Comparison of ENCODE assay signal across 39 cellular contexts in genomic region chr5:12230659-12231058, GRCh38.
"Had no signal": no experiment of that assay in that cellular context is flagged by ENCODE, and none has a peak within 500 bp of the region (broad histone marks: within the 10 kb centered on the region; RNA-seq: fewer than 3 reads in every experiment).

No MANE protein-coding gene starts in this region.

- H3K9me3 Mint-ChIP-seq: activated naive CD4-positive, alpha-beta T cell treated with anti-CD3 and anti-CD28 coated beads, Interleukin-2, amount 50 U/mL, for 24 hours; activated T-cell treated with anti-CD3 and anti-CD28 coated beads, Interleukin-2, amount 50 U/mL, for 4 hours; activated T-helper 1 cell treated with anti-CD3 and anti-CD28 coated beads, Interleukin-12 subunit alpha, Interleukin-12 subunit beta, Interleukin-2, Interleukin-4 antibody, amounts not matched to agents 30 ng/mL and 10 ng/mL and 1 ng/mL, durations not matched to agents 14 hours and 24 hours and 36 hours had no signal

- DNase-seq: activated effector memory CD4-positive, alpha-beta T cell treated with anti-CD3 and anti-CD28 coated beads, Interleukin-2, amount 50 U/mL, for 16 hours; activated effector memory CD4-positive, alpha-beta T cell treated with Interleukin-2 at 50 U/mL for 16 hours; activated gamma-delta T cell; activated gamma-delta T cell treated with Interleukin-2 at 50 U/mL for 16 hours; activated naive CD4-positive, alpha-beta T cell; activated naive CD4-positive, alpha-beta T cell treated with anti-CD3 and anti-CD28 coated beads for 36 hours; activated naive CD4-positive, alpha-beta T cell treated with anti-CD3 and anti-CD28 coated beads, Interleukin-2, amount 10 ng/mL, durations not matched to agents 7 days and 5 days; activated naive CD4-positive, alpha-beta T cell treated with anti-CD3 and anti-CD28 coated beads, Interleukin-2, amount 50 U/mL, for 16 hours; activated naive CD4-positive, alpha-beta T cell treated with Interleukin-2 at 50 U/mL for 16 hours; activated naive CD8-positive, alpha-beta T cell treated with anti-CD3 and anti-CD28 coated beads for 36 hours; activated naive CD8-positive, alpha-beta T cell treated with anti-CD3 and anti-CD28 coated beads, Interleukin-2, amount 10 ng/mL, durations not matched to agents 7 days and 5 days; activated naive CD8-positive, alpha-beta T cell treated with anti-CD3 and anti-CD28 coated beads, Interleukin-2, amount 50 U/mL, for 24 hours; activated T-cell treated with anti-CD3 and anti-CD28 coated beads, Interleukin-2, amount 50 U/mL, for 24 hours; activated T-cell treated with anti-CD3 and anti-CD28 coated beads, Interleukin-2, amount 50 U/mL, for 4 hours; activated T-cell treated with anti-CD3 and anti-CD28 coated beads, Interleukin-2, amount 50 U/mL, for 48 hours; activated T-cell treated with anti-CD3 and anti-CD28 coated beads, Interleukin-2, amount 50 U/mL, for 72 hours; adrenal gland; amniotic stem cell; amygdala; anterior cingulate cortex; aorta; body of pancreas; brain microvascular endothelial cell; caudate nucleus; central memory CD4-positive, alpha-beta T cell; cerebellar nuclear complex had no signal

- H3K36me3 Mint-ChIP-seq: activated naive CD4-positive, alpha-beta T cell treated with anti-CD3 and anti-CD28 coated beads, Interleukin-2, amount 10 ng/mL, durations not matched to agents 7 days and 5 days; activated naive CD4-positive, alpha-beta T cell treated with anti-CD3 and anti-CD28 coated beads, Interleukin-2, amount 50 U/mL, for 24 hours; activated naive CD8-positive, alpha-beta T cell; activated naive CD8-positive, alpha-beta T cell treated with anti-CD3 and anti-CD28 coated beads for 36 hours; activated naive CD8-positive, alpha-beta T cell treated with anti-CD3 and anti-CD28 coated beads, Interleukin-2, amount 10 ng/mL, durations not matched to agents 7 days and 5 days; brain had no signal

- H3K27ac ChIP-seq: adrenal gland, ascending aorta, body of pancreas, brain microvascular endothelial cell, breast epithelium, cardiac muscle cell had no signal

- H3K4me1 Mint-ChIP-seq: activated naive CD4-positive, alpha-beta T cell treated with anti-CD3 and anti-CD28 coated beads, Interleukin-2, amount 10 ng/mL, durations not matched to agents 7 days and 5 days; activated naive CD4-positive, alpha-beta T cell treated with anti-CD3 and anti-CD28 coated beads, Interleukin-2, amount 50 U/mL, for 24 hours; activated naive CD8-positive, alpha-beta T cell treated with anti-CD3 and anti-CD28 coated beads for 36 hours; activated naive CD8-positive, alpha-beta T cell treated with anti-CD3 and anti-CD28 coated beads, Interleukin-2, amount 10 ng/mL, durations not matched to agents 7 days and 5 days; activated naive CD8-positive, alpha-beta T cell treated with anti-CD3 and anti-CD28 coated beads, Interleukin-2, amount 50 U/mL, for 24 hours; activated T-helper 17 cell treated with anti-CD3 and anti-CD28 coated beads, Interleukin-2, amount 50 U/mL, for 72 hours; brain; central memory CD8-positive, alpha-beta T cell had no signal

- H3K4me3 ChIP-seq: adrenal gland, ascending aorta, body of pancreas, breast epithelium, cardiac muscle cell had no signal

- H3K4me3 Mint-ChIP-seq: activated naive CD4-positive, alpha-beta T cell treated with anti-CD3 and anti-CD28 coated beads for 36 hours; activated naive CD4-positive, alpha-beta T cell treated with anti-CD3 and anti-CD28 coated beads, Interleukin-2, amount 10 ng/mL, durations not matched to agents 7 days and 5 days; activated naive CD4-positive, alpha-beta T cell treated with anti-CD3 and anti-CD28 coated beads, Interleukin-2, amount 50 U/mL, for 24 hours; activated naive CD8-positive, alpha-beta T cell; activated naive CD8-positive, alpha-beta T cell treated with anti-CD3 and anti-CD28 coated beads for 36 hours; activated naive CD8-positive, alpha-beta T cell treated with anti-CD3 and anti-CD28 coated beads, Interleukin-2, amount 10 ng/mL, durations not matched to agents 7 days and 5 days; activated naive CD8-positive, alpha-beta T cell treated with anti-CD3 and anti-CD28 coated beads, Interleukin-2, amount 50 U/mL, for 24 hours; activated T-cell treated with anti-CD3 and anti-CD28 coated beads, Interleukin-2, amount 50 U/mL, for 24 hours; activated T-cell treated with anti-CD3 and anti-CD28 coated beads, Interleukin-2, amount 50 U/mL, for 4 hours; activated T-cell treated with anti-CD3 and anti-CD28 coated beads, Interleukin-2, amount 50 U/mL, for 72 hours; activated T-helper 1 cell treated with anti-CD3 and anti-CD28 coated beads, Interleukin-12 subunit alpha, Interleukin-12 subunit beta, Interleukin-2, Interleukin-4 antibody, amounts not matched to agents 30 ng/mL and 10 ng/mL and 1 ng/mL, durations not matched to agents 14 hours and 24 hours and 36 hours; activated T-helper 17 cell treated with anti-CD3 and anti-CD28 coated beads, Interleukin-2, amount 50 U/mL, for 72 hours; brain; central memory CD8-positive, alpha-beta T cell had no signal

- ATAC-seq: activated naive CD4-positive, alpha-beta T cell treated with anti-CD3 and anti-CD28 coated beads, Interleukin-2, amount 50 U/mL, for 72 hours; activated naive CD8-positive, alpha-beta T cell treated with anti-CD3 and anti-CD28 coated beads, Interleukin-2, amount 50 U/mL, for 24 hours; activated T-cell treated with anti-CD3 and anti-CD28 coated beads, Interleukin-2, amount 50 U/mL, for 4 hours; activated T-cell treated with anti-CD3 and anti-CD28 coated beads, Interleukin-2, amount 50 U/mL, for 72 hours; activated T-helper 17 cell treated with anti-CD3 and anti-CD28 coated beads, Interleukin-2, amount 50 U/mL, for 72 hours; body of pancreas had no signal

- H3K4me1 ChIP-seq: adrenal gland, ascending aorta, body of pancreas, breast epithelium had no signal

- H3K9me3 ChIP-seq: adrenal gland, ascending aorta, body of pancreas, breast epithelium had no signal

- H3K27me3 ChIP-seq: adrenal gland, ascending aorta, body of pancreas, brain microvascular endothelial cell, breast epithelium, cardiac muscle cell had no signal

- H3K36me3 ChIP-seq: adrenal gland, ascending aorta, brain microvascular endothelial cell, breast epithelium, cardiac muscle cell had no signal

- H3K27ac Mint-ChIP-seq: activated naive CD4-positive, alpha-beta T cell treated with anti-CD3 and anti-CD28 coated beads for 36 hours; activated naive CD4-positive, alpha-beta T cell treated with anti-CD3 and anti-CD28 coated beads, Interleukin-2, amount 10 ng/mL, durations not matched to agents 7 days and 5 days; activated naive CD4-positive, alpha-beta T cell treated with anti-CD3 and anti-CD28 coated beads, Interleukin-2, amount 50 U/mL, for 24 hours; activated naive CD4-positive, alpha-beta T cell treated with anti-CD3 and anti-CD28 coated beads, Interleukin-2, amount 50 U/mL, for 72 hours; activated naive CD8-positive, alpha-beta T cell; activated naive CD8-positive, alpha-beta T cell treated with anti-CD3 and anti-CD28 coated beads for 36 hours; activated naive CD8-positive, alpha-beta T cell treated with anti-CD3 and anti-CD28 coated beads, Interleukin-2, amount 10 ng/mL, durations not matched to agents 7 days and 5 days; activated naive CD8-positive, alpha-beta T cell treated with anti-CD3 and anti-CD28 coated beads, Interleukin-2, amount 50 U/mL, for 24 hours; activated T-cell treated with anti-CD3 and anti-CD28 coated beads, Interleukin-2, amount 50 U/mL, for 24 hours; activated T-cell treated with anti-CD3 and anti-CD28 coated beads, Interleukin-2, amount 50 U/mL, for 72 hours; activated T-helper 1 cell treated with anti-CD3 and anti-CD28 coated beads, Interleukin-12 subunit alpha, Interleukin-12 subunit beta, Interleukin-2, Interleukin-4 antibody, amounts not matched to agents 30 ng/mL and 10 ng/mL and 1 ng/mL, durations not matched to agents 14 hours and 24 hours and 36 hours; activated T-helper 17 cell treated with anti-CD3 and anti-CD28 coated beads, Interleukin-2, amount 50 U/mL, for 72 hours; activated T-helper 2 cell treated with anti-CD3 and anti-CD28 coated beads, Interferon-gamma antibody, Interleukin-2, Interleukin-4, amounts not matched to agents 10 μg/mL and 5 μg/mL and 100 μg/mL, durations not matched to agents 14 hours and 24 hours and 36 hours had no signal

- H3K27me3 Mint-ChIP-seq: activated naive CD4-positive, alpha-beta T cell treated with anti-CD3 and anti-CD28 coated beads, Interleukin-2, amount 10 ng/mL, durations not matched to agents 7 days and 5 days; activated naive CD4-positive, alpha-beta T cell treated with anti-CD3 and anti-CD28 coated beads, Interleukin-2, amount 50 U/mL, for 24 hours; activated naive CD8-positive, alpha-beta T cell; activated naive CD8-positive, alpha-beta T cell treated with anti-CD3 and anti-CD28 coated beads for 36 hours; activated naive CD8-positive, alpha-beta T cell treated with anti-CD3 and anti-CD28 coated beads, Interleukin-2, amount 10 ng/mL, durations not matched to agents 7 days and 5 days; activated naive CD8-positive, alpha-beta T cell treated with anti-CD3 and anti-CD28 coated beads, Interleukin-2, amount 50 U/mL, for 24 hours; activated T-cell treated with anti-CD3 and anti-CD28 coated beads, Interleukin-2, amount 50 U/mL, for 24 hours; activated T-helper 17 cell treated with anti-CD3 and anti-CD28 coated beads, Interleukin-2, amount 50 U/mL, for 72 hours; brain; central memory CD8-positive, alpha-beta T cell had no signal

- FAIRE-seq: astrocyte, bronchial epithelial cell had no signal
